15 cellular contexts compared by ENCODE assay signal in the genomic region with DNA sequence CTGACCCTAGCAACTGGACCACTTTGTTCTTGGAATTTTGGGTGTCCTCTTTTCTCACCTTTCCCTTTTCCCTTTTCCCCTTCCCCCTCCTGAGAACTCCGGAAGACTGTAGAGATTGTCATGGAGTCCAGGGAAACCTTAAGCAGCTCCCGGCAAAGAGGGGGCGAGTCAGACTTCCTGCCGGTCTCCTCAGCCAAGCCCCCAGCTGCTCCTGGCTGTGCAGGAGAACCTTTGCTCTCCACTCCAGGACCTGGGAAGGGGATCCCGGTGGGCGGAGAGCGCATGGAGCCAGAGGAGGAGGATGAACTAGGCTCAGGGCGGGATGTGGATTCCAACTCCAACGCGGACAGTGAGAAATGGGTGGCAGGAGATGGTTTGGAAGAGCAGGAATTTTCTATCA. TPM values are rescaled to one million over a fixed set of nuclear protein-coding genes. Genes with fewer than 3 reads are reported as not detected.
DNase-seq lines count a peak whose midpoint lies in the region; ATAC-seq and TF ChIP-seq lines count a peak whose summit lies in the region.
"Had no signal": no experiment of that assay in that cellular context is flagged by ENCODE, and none has a peak within 500 bp of the region (broad histone marks: within the 10 kb centered on the region; RNA-seq: fewer than 3 reads in every experiment).

No MANE protein-coding gene starts in this region.

- H3K4me1 ChIP-seq in gastroesophageal sphincter: peaks cover 17 to 95% (median 21%) of the 10 kb centered on the region in 3 donors
- peaks cover 41% of the 10 kb centered on the region for H3K4me1 ChIP-seq in parathyroid adenoma
- H3K4me1 ChIP-seq in CD8-positive, alpha-beta T cell (ENCODE audit: insufficient read depth, low read length): no peaks in the 10 kb centered on the region

- no peak overlapping the region for H3K4me2 ChIP-seq in parathyroid adenoma (ENCODE audit: low read length)

- H3K4me3 ChIP-seq in gastroesophageal sphincter: peak overlapping the region; percentile 10 to 22
- no peak overlapping the region for H3K4me3 ChIP-seq in parathyroid adenoma (ENCODE audit: low read depth, low read length)
- H3K4me3 ChIP-seq in CD8-positive, alpha-beta T cell (ENCODE audit: low read depth, low read length): no peak overlapping the region
- H3K4me3 ChIP-seq: heart right ventricle had no signal

- intact Hi-C loops in CD8-positive, alpha-beta T cell (cut with DNase I, micrococcal nuclease): no loop called here

- no peaks in the 10 kb centered on the region for H3K36me3 Mint-ChIP-seq in CD8-positive, alpha-beta T cell

- TF ChIP-seq EP300 in gastroesophageal sphincter (IDR thresholded peaks at IDR 0.05): no peak

- H3K27me3 ChIP-seq in gastroesophageal sphincter (no peaks in the 10 kb centered on the region), parathyroid adenoma (ENCODE audit: control insufficient read depth, insufficient read depth, low read length) (no peaks in the 10 kb centered on the region)
- H3K27me3 ChIP-seq in CD8-positive, alpha-beta T cell (ENCODE audit: insufficient read depth, low read length): no peaks in the 10 kb centered on the region

- CTCF ChIA-PET in CD8-positive, alpha-beta T cell (lab: Charles Lee): no interaction called here

- H3K27ac ChIP-seq in gastroesophageal sphincter: peak overlapping the region; percentile 71 to 83 (median 78)
- peak overlapping the region; percentile 43 for H3K27ac ChIP-seq in parathyroid adenoma
- H3K27ac ChIP-seq in CD8-positive, alpha-beta T cell (ENCODE audit: low read depth, low read length): no peak overlapping the region

- POLR2A ChIA-PET in CD8-positive, alpha-beta T cell (lab: Charles Lee): no interaction called here

- H3K79me2 ChIP-seq in parathyroid adenoma: peaks cover 3% of the 10 kb centered on the region

- no peak for TF ChIP-seq POLR2A in gastroesophageal sphincter (IDR thresholded peaks at IDR 0.05)

- WGBS in gastroesophageal sphincter (ENCODE audit: low coverage in 1 of 2), 2 donors: 60% methylated on average over 1 of the region's 10 CpGs; no CpG with 5 or more reads in 1 of the 2 donors

- H3K9me3 ChIP-seq in gastroesophageal sphincter (no peaks in the 10 kb centered on the region), parathyroid adenoma (ENCODE audit: control insufficient read depth, low read length) (no peaks in the 10 kb centered on the region)
- no peaks in the 10 kb centered on the region for H3K9me3 ChIP-seq in CD8-positive, alpha-beta T cell (ENCODE audit: low read length)
- H3K9me3 ChIP-seq: heart right ventricle had no signal

- no peak overlapping the region for H3K9ac ChIP-seq in parathyroid adenoma

- H3K27ac Mint-ChIP-seq in CD8-positive, alpha-beta T cell: no peak overlapping the region

- H2AFZ ChIP-seq in parathyroid adenoma: no peak overlapping the region

- DNase-seq in Daoy (ENCODE audit: low read depth) (peak; percentile 35), RPMI7951 (ENCODE audit: low read depth) (peak; percentile 45), SW 1271 (lab: John Stamatoyannopoulos, UW) (no peak), NCI-H748 (lab: John Stamatoyannopoulos, UW; ENCODE audit: unreplicated experiment) (no peak)
- DNase-seq in CD8-positive, alpha-beta T cell: no peak
- DNase-seq: activated effector memory CD4-positive, alpha-beta T cell treated with anti-CD3 and anti-CD28 coated beads, Interleukin-2, amount 50 U/mL, for 16 hours; DMS 273 treated with DMSO at 0.1 percent for 48 hours; effector memory CD4-positive, alpha-beta T cell; NCI-H1105 treated with DMSO at 0.1 percent for 48 hours; stimulated activated CD4-positive, alpha-beta T cell treated with anti-CD3 and anti-CD28 coated beads, Interleukin-15, amount 100 ng/mL, for 24 hours had no signal

- ATAC-seq in gastroesophageal sphincter (no peak), GM21528 (IDR thresholded peaks at IDR 0.05; ENCODE audit: low FRiP score, unreplicated experiment) (no peak)
- no peak for ATAC-seq in CD8-positive, alpha-beta T cell
- ATAC-seq: Panc1 had no signal

- H3K9me3 Mint-ChIP-seq in CD8-positive, alpha-beta T cell: no peaks in the 10 kb centered on the region

- no peak overlapping the region for H3K4me3 Mint-ChIP-seq in CD8-positive, alpha-beta T cell

- H3K36me3 ChIP-seq in gastroesophageal sphincter (no peaks in the 10 kb centered on the region), parathyroid adenoma (ENCODE audit: control insufficient read depth, insufficient read depth, low read length) (no peaks in the 10 kb centered on the region)
- no peaks in the 10 kb centered on the region for H3K36me3 ChIP-seq in CD8-positive, alpha-beta T cell (ENCODE audit: insufficient read depth, low read length)
- H3K36me3 ChIP-seq: heart right ventricle had no signal

- H3K27me3 Mint-ChIP-seq in CD8-positive, alpha-beta T cell (ENCODE audit: low read depth): no peaks in the 10 kb centered on the region

- TF ChIP-seq CTCF in gastroesophageal sphincter (IDR thresholded peaks at IDR 0.05): no peak
- TF ChIP-seq CTCF in parathyroid adenoma (IDR thresholded peaks at IDR 0.05): no peak
- no peak for TF ChIP-seq CTCF in CD8-positive, alpha-beta T cell (IDR thresholded peaks at IDR 0.05)

- peaks cover 2% of the 10 kb centered on the region for H3K4me1 Mint-ChIP-seq in CD8-positive, alpha-beta T cell (ENCODE audit: low read depth)

RNA-seq across cellular contexts. Expression of gene SETBP1, which starts 20.5 kb away (rescaled TPM):
- total RNA-seq in Daoy (2014; rRNA removed; shearing (Covaris generic)): 1.0 and 1.6 TPM in 2 replicates
- total RNA-seq in RPMI7951 (2014; rRNA removed; shearing (Covaris generic)): 5.1 and 5.5 TPM in 2 replicates
- 10 to 100 TPM; 42.5 to 87.6 (median 67.8) TPM for total RNA-seq in gastroesophageal sphincter
- 1 to 10 TPM in 1 of 2 experiments, under 1 TPM in 1; 0.90 to 2.1 TPM for total RNA-seq in CD8-positive, alpha-beta T cell

Comparison
In these comparisons a context has a peak if more than half of its experiments do, and no peak if none do; other contexts are left out.
1. DNase-seq: peak in Daoy (single experiment) and RPMI7951 (single experiment); none in SW 1271 (0 of 2), CD8-positive, alpha-beta T cell (0 of 7) and NCI-H748 (single experiment).
2. H3K4me3 ChIP-seq: peak in gastroesophageal sphincter (2 of 2); none in parathyroid adenoma (single experiment) and CD8-positive, alpha-beta T cell (single experiment).